In the genomic region with DNA sequence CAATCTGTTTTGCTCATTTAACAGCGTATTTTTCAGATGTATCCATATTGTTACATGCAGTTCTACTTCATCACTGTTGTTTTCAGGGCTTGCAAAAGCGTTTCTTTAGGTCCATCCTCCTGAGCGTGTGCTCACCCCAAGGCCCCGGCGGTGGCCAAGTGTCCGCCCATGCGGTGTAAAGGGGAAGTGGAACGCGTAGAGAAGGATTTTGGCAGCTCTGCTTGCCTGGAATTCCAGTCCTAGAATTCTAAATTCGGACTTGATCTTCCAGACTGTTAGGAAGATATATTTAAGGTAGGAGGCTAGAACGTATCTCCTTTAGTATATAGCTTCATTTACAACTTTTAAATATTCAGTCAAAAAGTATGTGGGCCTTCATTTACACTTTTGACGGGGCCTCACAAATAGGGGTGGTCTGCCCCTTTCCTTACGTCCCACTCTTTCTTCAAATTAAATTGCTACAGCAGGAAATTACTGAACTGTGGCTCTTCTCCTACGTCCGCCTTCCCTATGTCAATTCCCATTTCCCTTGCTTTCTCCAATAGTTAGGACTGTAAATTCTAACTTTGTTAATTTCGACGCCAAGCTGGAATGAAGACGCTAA, we compare ENCODE assay signal across 1 cellular context.
TF ChIP-seq lines count a peak whose summit lies in the region.

No MANE protein-coding gene starts in this region.

TF ChIP-seq in K562, 482 proteins besides CTCF, POLR2A, EP300 and RAD21 (continues in another document):
- TF ChIP-seq, protein P1, sequence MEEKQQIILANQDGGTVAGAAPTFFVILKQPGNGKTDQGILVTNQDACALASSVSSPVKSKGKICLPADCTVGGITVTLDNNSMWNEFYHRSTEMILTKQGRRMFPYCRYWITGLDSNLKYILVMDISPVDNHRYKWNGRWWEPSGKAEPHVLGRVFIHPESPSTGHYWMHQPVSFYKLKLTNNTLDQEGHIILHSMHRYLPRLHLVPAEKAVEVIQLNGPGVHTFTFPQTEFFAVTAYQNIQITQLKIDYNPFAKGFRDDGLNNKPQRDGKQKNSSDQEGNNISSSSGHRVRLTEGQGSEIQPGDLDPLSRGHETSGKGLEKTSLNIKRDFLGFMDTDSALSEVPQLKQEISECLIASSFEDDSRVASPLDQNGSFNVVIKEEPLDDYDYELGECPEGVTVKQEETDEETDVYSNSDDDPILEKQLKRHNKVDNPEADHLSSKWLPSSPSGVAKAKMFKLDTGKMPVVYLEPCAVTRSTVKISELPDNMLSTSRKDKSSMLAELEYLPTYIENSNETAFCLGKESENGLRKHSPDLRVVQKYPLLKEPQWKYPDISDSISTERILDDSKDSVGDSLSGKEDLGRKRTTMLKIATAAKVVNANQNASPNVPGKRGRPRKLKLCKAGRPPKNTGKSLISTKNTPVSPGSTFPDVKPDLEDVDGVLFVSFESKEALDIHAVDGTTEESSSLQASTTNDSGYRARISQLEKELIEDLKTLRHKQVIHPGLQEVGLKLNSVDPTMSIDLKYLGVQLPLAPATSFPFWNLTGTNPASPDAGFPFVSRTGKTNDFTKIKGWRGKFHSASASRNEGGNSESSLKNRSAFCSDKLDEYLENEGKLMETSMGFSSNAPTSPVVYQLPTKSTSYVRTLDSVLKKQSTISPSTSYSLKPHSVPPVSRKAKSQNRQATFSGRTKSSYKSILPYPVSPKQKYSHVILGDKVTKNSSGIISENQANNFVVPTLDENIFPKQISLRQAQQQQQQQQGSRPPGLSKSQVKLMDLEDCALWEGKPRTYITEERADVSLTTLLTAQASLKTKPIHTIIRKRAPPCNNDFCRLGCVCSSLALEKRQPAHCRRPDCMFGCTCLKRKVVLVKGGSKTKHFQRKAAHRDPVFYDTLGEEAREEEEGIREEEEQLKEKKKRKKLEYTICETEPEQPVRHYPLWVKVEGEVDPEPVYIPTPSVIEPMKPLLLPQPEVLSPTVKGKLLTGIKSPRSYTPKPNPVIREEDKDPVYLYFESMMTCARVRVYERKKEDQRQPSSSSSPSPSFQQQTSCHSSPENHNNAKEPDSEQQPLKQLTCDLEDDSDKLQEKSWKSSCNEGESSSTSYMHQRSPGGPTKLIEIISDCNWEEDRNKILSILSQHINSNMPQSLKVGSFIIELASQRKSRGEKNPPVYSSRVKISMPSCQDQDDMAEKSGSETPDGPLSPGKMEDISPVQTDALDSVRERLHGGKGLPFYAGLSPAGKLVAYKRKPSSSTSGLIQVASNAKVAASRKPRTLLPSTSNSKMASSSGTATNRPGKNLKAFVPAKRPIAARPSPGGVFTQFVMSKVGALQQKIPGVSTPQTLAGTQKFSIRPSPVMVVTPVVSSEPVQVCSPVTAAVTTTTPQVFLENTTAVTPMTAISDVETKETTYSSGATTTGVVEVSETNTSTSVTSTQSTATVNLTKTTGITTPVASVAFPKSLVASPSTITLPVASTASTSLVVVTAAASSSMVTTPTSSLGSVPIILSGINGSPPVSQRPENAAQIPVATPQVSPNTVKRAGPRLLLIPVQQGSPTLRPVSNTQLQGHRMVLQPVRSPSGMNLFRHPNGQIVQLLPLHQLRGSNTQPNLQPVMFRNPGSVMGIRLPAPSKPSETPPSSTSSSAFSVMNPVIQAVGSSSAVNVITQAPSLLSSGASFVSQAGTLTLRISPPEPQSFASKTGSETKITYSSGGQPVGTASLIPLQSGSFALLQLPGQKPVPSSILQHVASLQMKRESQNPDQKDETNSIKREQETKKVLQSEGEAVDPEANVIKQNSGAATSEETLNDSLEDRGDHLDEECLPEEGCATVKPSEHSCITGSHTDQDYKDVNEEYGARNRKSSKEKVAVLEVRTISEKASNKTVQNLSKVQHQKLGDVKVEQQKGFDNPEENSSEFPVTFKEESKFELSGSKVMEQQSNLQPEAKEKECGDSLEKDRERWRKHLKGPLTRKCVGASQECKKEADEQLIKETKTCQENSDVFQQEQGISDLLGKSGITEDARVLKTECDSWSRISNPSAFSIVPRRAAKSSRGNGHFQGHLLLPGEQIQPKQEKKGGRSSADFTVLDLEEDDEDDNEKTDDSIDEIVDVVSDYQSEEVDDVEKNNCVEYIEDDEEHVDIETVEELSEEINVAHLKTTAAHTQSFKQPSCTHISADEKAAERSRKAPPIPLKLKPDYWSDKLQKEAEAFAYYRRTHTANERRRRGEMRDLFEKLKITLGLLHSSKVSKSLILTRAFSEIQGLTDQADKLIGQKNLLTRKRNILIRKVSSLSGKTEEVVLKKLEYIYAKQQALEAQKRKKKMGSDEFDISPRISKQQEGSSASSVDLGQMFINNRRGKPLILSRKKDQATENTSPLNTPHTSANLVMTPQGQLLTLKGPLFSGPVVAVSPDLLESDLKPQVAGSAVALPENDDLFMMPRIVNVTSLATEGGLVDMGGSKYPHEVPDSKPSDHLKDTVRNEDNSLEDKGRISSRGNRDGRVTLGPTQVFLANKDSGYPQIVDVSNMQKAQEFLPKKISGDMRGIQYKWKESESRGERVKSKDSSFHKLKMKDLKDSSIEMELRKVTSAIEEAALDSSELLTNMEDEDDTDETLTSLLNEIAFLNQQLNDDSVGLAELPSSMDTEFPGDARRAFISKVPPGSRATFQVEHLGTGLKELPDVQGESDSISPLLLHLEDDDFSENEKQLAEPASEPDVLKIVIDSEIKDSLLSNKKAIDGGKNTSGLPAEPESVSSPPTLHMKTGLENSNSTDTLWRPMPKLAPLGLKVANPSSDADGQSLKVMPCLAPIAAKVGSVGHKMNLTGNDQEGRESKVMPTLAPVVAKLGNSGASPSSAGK (IDR thresholded peaks at IDR 0.05): peak; percentile 87
- peak; percentile 18; the same call in 1 of the 2 replicates for TF ChIP-seq TEAD4 (IDR thresholded peaks at IDR 0.05; ENCODE audit: low read length)
- no peak for TF ChIP-seq TEAD4 (CRISPR knock-in tag; IDR thresholded peaks at IDR 0.05; ENCODE audit: borderline replicate concordance)
- TF ChIP-seq LCOR (CRISPR knock-in tag; IDR thresholded peaks at IDR 0.05): 0 out of 2 replicates have a peak, but pooled peaks have one; percentile 7
- TF ChIP-seq HDAC1 (IDR thresholded peaks at IDR 0.05): no peak
- TF ChIP-seq EZH2 (IDR thresholded peaks at IDR 0.05; ENCODE audit: borderline replicate concordance, low read depth, low read length): no peak
- TF ChIP-seq L3MBTL2 (IDR thresholded peaks at IDR 0.05): peak; percentile 92
- TF ChIP-seq, protein P2, sequence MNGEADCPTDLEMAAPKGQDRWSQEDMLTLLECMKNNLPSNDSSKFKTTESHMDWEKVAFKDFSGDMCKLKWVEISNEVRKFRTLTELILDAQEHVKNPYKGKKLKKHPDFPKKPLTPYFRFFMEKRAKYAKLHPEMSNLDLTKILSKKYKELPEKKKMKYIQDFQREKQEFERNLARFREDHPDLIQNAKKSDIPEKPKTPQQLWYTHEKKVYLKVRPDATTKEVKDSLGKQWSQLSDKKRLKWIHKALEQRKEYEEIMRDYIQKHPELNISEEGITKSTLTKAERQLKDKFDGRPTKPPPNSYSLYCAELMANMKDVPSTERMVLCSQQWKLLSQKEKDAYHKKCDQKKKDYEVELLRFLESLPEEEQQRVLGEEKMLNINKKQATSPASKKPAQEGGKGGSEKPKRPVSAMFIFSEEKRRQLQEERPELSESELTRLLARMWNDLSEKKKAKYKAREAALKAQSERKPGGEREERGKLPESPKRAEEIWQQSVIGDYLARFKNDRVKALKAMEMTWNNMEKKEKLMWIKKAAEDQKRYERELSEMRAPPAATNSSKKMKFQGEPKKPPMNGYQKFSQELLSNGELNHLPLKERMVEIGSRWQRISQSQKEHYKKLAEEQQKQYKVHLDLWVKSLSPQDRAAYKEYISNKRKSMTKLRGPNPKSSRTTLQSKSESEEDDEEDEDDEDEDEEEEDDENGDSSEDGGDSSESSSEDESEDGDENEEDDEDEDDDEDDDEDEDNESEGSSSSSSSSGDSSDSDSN (IDR thresholded peaks at IDR 0.05; ENCODE audit: borderline replicate concordance in 1 of 2, low read depth in 2 of 2, low read length in 2 of 2): peak in 1 of 2 experiments; percentile 57; a peak in 1 of 4 replicates
- TF ChIP-seq SRSF1 (IDR thresholded peaks at IDR 0.05; ENCODE audit: low read depth, low read length): no peak
- peak; percentile 7 for TF ChIP-seq PHF20 (IDR thresholded peaks at IDR 0.05; ENCODE audit: partially characterized antibody)
- TF ChIP-seq, protein P3, sequence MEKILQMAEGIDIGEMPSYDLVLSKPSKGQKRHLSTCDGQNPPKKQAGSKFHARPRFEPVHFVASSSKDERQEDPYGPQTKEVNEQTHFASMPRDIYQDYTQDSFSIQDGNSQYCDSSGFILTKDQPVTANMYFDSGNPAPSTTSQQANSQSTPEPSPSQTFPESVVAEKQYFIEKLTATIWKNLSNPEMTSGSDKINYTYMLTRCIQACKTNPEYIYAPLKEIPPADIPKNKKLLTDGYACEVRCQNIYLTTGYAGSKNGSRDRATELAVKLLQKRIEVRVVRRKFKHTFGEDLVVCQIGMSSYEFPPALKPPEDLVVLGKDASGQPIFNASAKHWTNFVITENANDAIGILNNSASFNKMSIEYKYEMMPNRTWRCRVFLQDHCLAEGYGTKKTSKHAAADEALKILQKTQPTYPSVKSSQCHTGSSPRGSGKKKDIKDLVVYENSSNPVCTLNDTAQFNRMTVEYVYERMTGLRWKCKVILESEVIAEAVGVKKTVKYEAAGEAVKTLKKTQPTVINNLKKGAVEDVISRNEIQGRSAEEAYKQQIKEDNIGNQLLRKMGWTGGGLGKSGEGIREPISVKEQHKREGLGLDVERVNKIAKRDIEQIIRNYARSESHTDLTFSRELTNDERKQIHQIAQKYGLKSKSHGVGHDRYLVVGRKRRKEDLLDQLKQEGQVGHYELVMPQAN (IDR thresholded peaks at IDR 0.05; ENCODE audit: borderline replicate concordance): 0 out of 2 replicates have a peak, but pooled peaks have one; percentile 11
- no peak for TF ChIP-seq RBM15 (IDR thresholded peaks at IDR 0.05; ENCODE audit: insufficient read depth, low read length)
- TF ChIP-seq NR2F6 (CRISPR knock-in tag; IDR thresholded peaks at IDR 0.05): no peak
- peak; percentile 79 for TF ChIP-seq MYC (IDR thresholded peaks at IDR 0.05; ENCODE audit: low read depth, low read length)
- TF ChIP-seq MYC (CRISPR knock-in tag; IDR thresholded peaks at IDR 0.05; ENCODE audit: borderline replicate concordance, low read depth): no peak
- TF ChIP-seq SMARCA4 (IDR thresholded peaks at IDR 0.05): 0 out of 2 replicates have a peak, but pooled peaks have one; percentile 45
- TF ChIP-seq KDM5B (IDR thresholded peaks at IDR 0.05; ENCODE audit: insufficient replicate concordance, low read depth, low read length): peak; percentile 19
- TF ChIP-seq, protein P4, sequence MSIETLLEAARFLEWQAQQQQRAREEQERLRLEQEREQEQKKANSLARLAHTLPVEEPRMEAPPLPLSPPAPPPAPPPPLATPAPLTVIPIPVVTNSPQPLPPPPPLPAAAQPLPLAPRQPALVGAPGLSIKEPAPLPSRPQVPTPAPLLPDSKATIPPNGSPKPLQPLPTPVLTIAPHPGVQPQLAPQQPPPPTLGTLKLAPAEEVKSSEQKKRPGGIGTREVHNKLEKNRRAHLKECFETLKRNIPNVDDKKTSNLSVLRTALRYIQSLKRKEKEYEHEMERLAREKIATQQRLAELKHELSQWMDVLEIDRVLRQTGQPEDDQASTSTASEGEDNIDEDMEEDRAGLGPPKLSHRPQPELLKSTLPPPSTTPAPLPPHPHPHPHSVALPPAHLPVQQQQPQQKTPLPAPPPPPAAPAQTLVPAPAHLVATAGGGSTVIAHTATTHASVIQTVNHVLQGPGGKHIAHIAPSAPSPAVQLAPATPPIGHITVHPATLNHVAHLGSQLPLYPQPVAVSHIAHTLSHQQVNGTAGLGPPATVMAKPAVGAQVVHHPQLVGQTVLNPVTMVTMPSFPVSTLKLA (conservative IDR thresholded peaks at IDR 0.05): peak in 1 of 2 experiments; percentile 37; a peak in 1 of 4 replicates
- TF ChIP-seq, protein P5, sequence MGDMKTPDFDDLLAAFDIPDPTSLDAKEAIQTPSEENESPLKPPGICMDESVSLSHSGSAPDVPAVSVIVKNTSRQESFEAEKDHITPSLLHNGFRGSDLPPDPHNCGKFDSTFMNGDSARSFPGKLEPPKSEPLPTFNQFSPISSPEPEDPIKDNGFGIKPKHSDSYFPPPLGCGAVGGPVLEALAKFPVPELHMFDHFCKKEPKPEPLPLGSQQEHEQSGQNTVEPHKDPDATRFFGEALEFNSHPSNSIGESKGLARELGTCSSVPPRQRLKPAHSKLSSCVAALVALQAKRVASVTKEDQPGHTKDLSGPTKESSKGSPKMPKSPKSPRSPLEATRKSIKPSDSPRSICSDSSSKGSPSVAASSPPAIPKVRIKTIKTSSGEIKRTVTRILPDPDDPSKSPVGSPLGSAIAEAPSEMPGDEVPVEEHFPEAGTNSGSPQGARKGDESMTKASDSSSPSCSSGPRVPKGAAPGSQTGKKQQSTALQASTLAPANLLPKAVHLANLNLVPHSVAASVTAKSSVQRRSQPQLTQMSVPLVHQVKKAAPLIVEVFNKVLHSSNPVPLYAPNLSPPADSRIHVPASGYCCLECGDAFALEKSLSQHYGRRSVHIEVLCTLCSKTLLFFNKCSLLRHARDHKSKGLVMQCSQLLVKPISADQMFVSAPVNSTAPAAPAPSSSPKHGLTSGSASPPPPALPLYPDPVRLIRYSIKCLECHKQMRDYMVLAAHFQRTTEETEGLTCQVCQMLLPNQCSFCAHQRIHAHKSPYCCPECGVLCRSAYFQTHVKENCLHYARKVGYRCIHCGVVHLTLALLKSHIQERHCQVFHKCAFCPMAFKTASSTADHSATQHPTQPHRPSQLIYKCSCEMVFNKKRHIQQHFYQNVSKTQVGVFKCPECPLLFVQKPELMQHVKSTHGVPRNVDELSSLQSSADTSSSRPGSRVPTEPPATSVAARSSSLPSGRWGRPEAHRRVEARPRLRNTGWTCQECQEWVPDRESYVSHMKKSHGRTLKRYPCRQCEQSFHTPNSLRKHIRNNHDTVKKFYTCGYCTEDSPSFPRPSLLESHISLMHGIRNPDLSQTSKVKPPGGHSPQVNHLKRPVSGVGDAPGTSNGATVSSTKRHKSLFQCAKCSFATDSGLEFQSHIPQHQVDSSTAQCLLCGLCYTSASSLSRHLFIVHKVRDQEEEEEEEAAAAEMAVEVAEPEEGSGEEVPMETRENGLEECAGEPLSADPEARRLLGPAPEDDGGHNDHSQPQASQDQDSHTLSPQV (IDR thresholded peaks at IDR 0.05): peak; percentile 46; the same call in 1 of the 2 replicates
- TF ChIP-seq, protein P6, sequence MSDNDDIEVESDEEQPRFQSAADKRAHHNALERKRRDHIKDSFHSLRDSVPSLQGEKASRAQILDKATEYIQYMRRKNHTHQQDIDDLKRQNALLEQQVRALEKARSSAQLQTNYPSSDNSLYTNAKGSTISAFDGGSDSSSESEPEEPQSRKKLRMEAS (CRISPR knock-in tag; IDR thresholded peaks at IDR 0.05): peak; percentile 55; the same call in 1 of the 2 replicates
- no peak for TF ChIP-seq HMGN3 (IDR thresholded peaks at IDR 0.05; ENCODE audit: borderline replicate concordance, extremely low read depth, insufficient read length, low read depth, low read length)
- TF ChIP-seq ZNF184 (CRISPR knock-in tag; IDR thresholded peaks at IDR 0.05): no peak
- peak; percentile 74; the same call in 1 of the 2 replicates for TF ChIP-seq ZNF175 (CRISPR knock-in tag; IDR thresholded peaks at IDR 0.05; ENCODE audit: low read depth)
- TF ChIP-seq ZNF589 (CRISPR knock-in tag; IDR thresholded peaks at IDR 0.05; ENCODE audit: low read depth): peak; percentile 84; the same call in 1 of the 2 replicates
- TF ChIP-seq PRMT5 (CRISPR knock-in tag; IDR thresholded peaks at IDR 0.05): no peak
- 0 out of 2 replicates have a peak, but pooled peaks have one; percentile 32 for TF ChIP-seq BRD4 (IDR thresholded peaks at IDR 0.05)
- TF ChIP-seq ZNF324 (CRISPR knock-in tag; IDR thresholded peaks at IDR 0.05): 0 out of 2 replicates have a peak, but pooled peaks have one; percentile 28
- TF ChIP-seq SIX5 (IDR thresholded peaks at IDR 0.05; ENCODE audit: borderline replicate concordance in 1 of 2, insufficient read depth in 1 of 2, low read depth in 1 of 2, low read length in 2 of 2): no peak
- TF ChIP-seq KLF13 (tag; IDR thresholded peaks at IDR 0.05; ENCODE audit: borderline replicate concordance, low read depth): no peak
